17 cellular contexts compared by ENCODE assay signal in genomic region chr3:134432236-134432635, GRCh38. TPM values are rescaled to one million over a fixed set of nuclear protein-coding genes. Genes with fewer than 3 reads are reported as not detected.
"Had no signal": no experiment of that assay in that cellular context is flagged by ENCODE, and none has a peak within 500 bp of the region (broad histone marks: within the 10 kb centered on the region; RNA-seq: fewer than 3 reads in every experiment).

No MANE protein-coding gene starts in this region.

- ATAC-seq: activated CD8-positive, alpha-beta T cell treated with anti-CD3 and anti-CD28 coated beads, Interleukin-2, amount 10 ng/mL, durations not matched to agents 7 days and 5 days; body of pancreas; effector memory CD8-positive, alpha-beta T cell had no signal

- H3K4me1 ChIP-seq: body of pancreas, tibial artery had no signal

- H3K36me3 Mint-ChIP-seq: immature natural killer cell, memory B cell, naive B cell had no signal

- H3K4me3 Mint-ChIP-seq: activated CD4-positive, alpha-beta T cell treated with anti-CD3 and anti-CD28 coated beads, Interleukin-2, amount 10 ng/mL, durations not matched to agents 7 days and 5 days; activated CD8-positive, alpha-beta T cell treated with anti-CD3 and anti-CD28 coated beads, Interleukin-2, amount 10 ng/mL, durations not matched to agents 7 days and 5 days; activated naive CD4-positive, alpha-beta T cell treated with anti-CD3 and anti-CD28 coated beads for 36 hours; activated T-cell treated with anti-CD3 and anti-CD28 coated beads, Interleukin-2, amount 50 U/mL, for 24 hours; effector memory CD8-positive, alpha-beta T cell; immature natural killer cell; memory B cell; naive B cell; neural crest cell had no signal

- DNase-seq: activated CD4-positive, alpha-beta T cell treated with anti-CD3 and anti-CD28 coated beads, Interleukin-2, amount 10 ng/mL, durations not matched to agents 7 days and 5 days; activated CD4-positive, CD25-positive, alpha-beta regulatory T cell; activated naive CD4-positive, alpha-beta T cell treated with anti-CD3 and anti-CD28 coated beads for 36 hours; activated T-cell treated with anti-CD3 and anti-CD28 coated beads, Interleukin-2, amount 50 U/mL, for 24 hours; body of pancreas; effector memory CD8-positive, alpha-beta T cell; esophagus squamous epithelium; heart right ventricle; immature natural killer cell; kidney glomerular epithelial cell; naive B cell; retina; stimulated activated naive CD4-positive, alpha-beta T cell treated with Interleukin-2 at 50 U/mL for 16 hours; tibial artery had no signal

- H3K9me3 Mint-ChIP-seq: activated CD4-positive, alpha-beta T cell treated with anti-CD3 and anti-CD28 coated beads, Interleukin-2, amount 10 ng/mL, durations not matched to agents 7 days and 5 days; activated naive CD4-positive, alpha-beta T cell treated with anti-CD3 and anti-CD28 coated beads for 36 hours; activated T-cell treated with anti-CD3 and anti-CD28 coated beads, Interleukin-2, amount 50 U/mL, for 24 hours; effector memory CD8-positive, alpha-beta T cell; immature natural killer cell; neural crest cell had no signal

- H3K4me3 ChIP-seq: body of pancreas, esophagus squamous epithelium, heart right ventricle, tibial artery had no signal

- H3K36me3 ChIP-seq: esophagus squamous epithelium, heart right ventricle, tibial artery had no signal

- H3K27ac Mint-ChIP-seq: activated CD4-positive, alpha-beta T cell treated with anti-CD3 and anti-CD28 coated beads, Interleukin-2, amount 10 ng/mL, durations not matched to agents 7 days and 5 days; activated CD8-positive, alpha-beta T cell treated with anti-CD3 and anti-CD28 coated beads, Interleukin-2, amount 10 ng/mL, durations not matched to agents 7 days and 5 days; activated naive CD4-positive, alpha-beta T cell treated with anti-CD3 and anti-CD28 coated beads for 36 hours; activated T-cell treated with anti-CD3 and anti-CD28 coated beads, Interleukin-2, amount 50 U/mL, for 24 hours; effector memory CD8-positive, alpha-beta T cell; immature natural killer cell; memory B cell had no signal

- H3K27ac ChIP-seq: body of pancreas, esophagus squamous epithelium, heart right ventricle, tibial artery had no signal

- H3K9me3 ChIP-seq: body of pancreas, esophagus squamous epithelium, heart right ventricle, tibial artery had no signal

- H3K27me3 ChIP-seq: body of pancreas, esophagus squamous epithelium, heart right ventricle, tibial artery had no signal

- H3K4me1 Mint-ChIP-seq: activated CD4-positive, alpha-beta T cell treated with anti-CD3 and anti-CD28 coated beads, Interleukin-2, amount 10 ng/mL, durations not matched to agents 7 days and 5 days; immature natural killer cell; naive B cell had no signal

RNA-seq across cellular contexts. Expression of gene AMOTL2, which starts 58.0 kb away (rescaled TPM):
- total RNA-seq: activated CD4-positive, alpha-beta T cell treated with anti-CD3 and anti-CD28 coated beads, Interleukin-2, amount 10 ng/mL, durations not matched to agents 7 days and 5 days; activated CD8-positive, alpha-beta T cell treated with anti-CD3 and anti-CD28 coated beads, Interleukin-2, amount 10 ng/mL, durations not matched to agents 7 days and 5 days had no signal
